Comparison of ENCODE assay signal across 10 cellular contexts in the genomic region with DNA sequence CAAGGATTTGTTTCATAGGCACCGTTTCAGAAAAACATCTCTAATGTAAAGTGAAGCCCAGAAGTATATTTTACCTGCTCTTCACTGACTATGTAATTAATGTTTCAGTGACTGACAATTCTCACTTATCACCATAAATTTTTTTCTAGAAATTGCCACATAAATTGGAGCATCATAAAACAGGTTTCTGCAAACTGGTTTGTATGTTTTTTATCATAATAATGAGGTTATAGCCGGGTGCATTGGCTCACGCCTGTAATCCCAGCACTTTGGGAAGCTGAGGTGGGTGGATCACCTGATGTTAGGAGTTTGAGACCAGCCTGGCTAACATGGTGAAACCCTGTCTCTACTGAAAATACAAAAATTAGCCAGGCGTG. TPM values are rescaled to one million over a fixed set of nuclear protein-coding genes. Genes with fewer than 3 reads are reported as not detected.
DNase-seq lines count a peak whose midpoint lies in the region; ATAC-seq, FAIRE-seq and TF ChIP-seq lines count a peak whose summit lies in the region.
"Had no signal": no experiment of that assay in that cellular context is flagged by ENCODE, and none has a peak within 500 bp of the region (broad histone marks: within the 10 kb centered on the region; RNA-seq: fewer than 3 reads in every experiment).

No MANE protein-coding gene starts in this region.

- DNase-seq in heart left ventricle (no peak), left ventricle myocardium superior (no peak), activated B cell treated with CpG ODN at 0.5 μM for 24 hours (no peak), keratinocyte (ENCODE audit: low read depth, low spot score) (no peak), transverse colon (no peak), ACHN (no peak)
- DNase-seq: BE2C, NCI-H526 treated with DMSO at 0.1 percent for 48 hours had no signal

- H3K79me2 ChIP-seq in keratinocyte (ENCODE audit: control insufficient read depth, insufficient read depth, low read length): no peaks in the 10 kb centered on the region

- H3K4me1 ChIP-seq in heart left ventricle (peaks cover 0 to 68% (median 40%) of the 10 kb centered on the region in 12 donors), keratinocyte (ENCODE audit: control insufficient read depth, extremely low read depth, insufficient read depth, low read length) (peaks cover 67% of the 10 kb centered on the region), transverse colon (peaks cover 17 to 49% (median 35%) of the 10 kb centered on the region in 4 donors)
- H3K4me1 ChIP-seq: BE2C had no signal

- H3K27ac Mint-ChIP-seq in activated B cell treated with CpG ODN at 0.5 μM for 24 hours: peak overlapping the region; percentile 98

- no peak for TF ChIP-seq EP300 in transverse colon (IDR thresholded peaks at IDR 0.05; ENCODE audit: low read depth)

- 74 to 76% (median 75%) methylated on average over 4 of the region's 4 CpGs for WGBS in heart left ventricle, 4 donors
- 64 to 66% methylated on average over 4 of the region's 4 CpGs for WGBS in transverse colon (ENCODE audit: low coverage in 1 of 2), 2 donors

- no peaks in the 10 kb centered on the region for H3K9me3 ChIP-seq in heart left ventricle
- no peaks in the 10 kb centered on the region for H3K9me3 ChIP-seq in keratinocyte (ENCODE audit: control insufficient read depth, low read depth, low read length)
- no peaks in the 10 kb centered on the region for H3K9me3 ChIP-seq in transverse colon
- H3K9me3 ChIP-seq: BE2C had no signal

- peak overlapping the region; percentile 25 for H2AFZ ChIP-seq in keratinocyte (ENCODE audit: control insufficient read depth, low read length)

- dilution Hi-C loops in keratinocyte (cut with MboI; ENCODE audit: extremely low pct_ligation_motif_present, low sequenced_read_pairs): no loop called here

- in situ Hi-C loops in transverse colon (cut with MboI; ENCODE audit: low pct_ligation_motif_present in 1 of 4, low pct_unique_long_range_greater_than_20kb in 1 of 4, low sequenced_read_pairs in 3 of 4) (no loop called here), ACHN (cut with HindIII; ENCODE audit: low pct_ligation_motif_present, low pct_unique_long_range_greater_than_20kb, low sequenced_read_pairs) (loop anchor here (25.0 kb wide), 1 partner anchor 90 kb away; no protein-coding TSS in a partner anchor)

- CTCF ChIA-PET in activated B cell treated with CpG ODN at 0.5 μM for 24 hours (lab: Charles Lee): interaction anchor here (1.0 to 14.1 kb wide), 6 partner anchors 8 to 82 kb away, joined by 3 to 152 read pairs (median 16); no protein-coding TSS in a partner anchor

- H3K4me1 Mint-ChIP-seq in activated B cell treated with CpG ODN at 0.5 μM for 24 hours: peaks cover 100% of the 10 kb centered on the region

- H3K27me3 ChIP-seq in heart left ventricle (no peaks in the 10 kb centered on the region), keratinocyte (ENCODE audit: control insufficient read depth, extremely low read depth, insufficient read depth, low read length) (no peaks in the 10 kb centered on the region), transverse colon (no peaks in the 10 kb centered on the region)
- H3K27me3 ChIP-seq: BE2C had no signal

- H3K36me3 Mint-ChIP-seq in activated B cell treated with CpG ODN at 0.5 μM for 24 hours (ENCODE audit: low read depth): no peaks in the 10 kb centered on the region

- peak overlapping the region; percentile 15 for H3K4me3 Mint-ChIP-seq in activated B cell treated with CpG ODN at 0.5 μM for 24 hours

- no peaks in the 10 kb centered on the region for H3K9me1 ChIP-seq in keratinocyte (ENCODE audit: control insufficient read depth, extremely low read depth, insufficient read depth, low read length)

- no peaks in the 10 kb centered on the region for H3K27me3 Mint-ChIP-seq in activated B cell treated with CpG ODN at 0.5 μM for 24 hours

- TF ChIP-seq CTCF in heart left ventricle (IDR thresholded peaks at IDR 0.05): no peak
- TF ChIP-seq CTCF in activated B cell treated with CpG ODN at 0.5 μM for 24 hours (IDR thresholded peaks at IDR 0.05): no peak
- TF ChIP-seq CTCF in keratinocyte (optimal IDR thresholded peaks at IDR 0.05 in 1 of 3, IDR thresholded peaks at IDR 0.05 in 1 of 3, conservative IDR thresholded peaks at IDR 0.05 in 1 of 3; ENCODE audit: extremely low read depth in 1 of 3, insufficient read depth in 2 of 3, low read length in 3 of 3): no peak
- no peak for TF ChIP-seq CTCF in transverse colon (IDR thresholded peaks at IDR 0.05)

- no peak for TF ChIP-seq POLR2A in heart left ventricle (IDR thresholded peaks at IDR 0.05)
- TF ChIP-seq POLR2A in transverse colon (IDR thresholded peaks at IDR 0.05): no peak

- H3K4me3 ChIP-seq in heart left ventricle (no peak overlapping the region), keratinocyte (ENCODE audit: control insufficient read depth in 2 of 3, extremely low read depth in 1 of 3, insufficient read depth in 2 of 3, low read depth in 1 of 3, low read length in 3 of 3) (no peak overlapping the region), transverse colon (no peak overlapping the region)

- no peaks in the 10 kb centered on the region for H3K36me3 ChIP-seq in heart left ventricle
- no peaks in the 10 kb centered on the region for H3K36me3 ChIP-seq in keratinocyte (ENCODE audit: control insufficient read depth in 2 of 2, extremely low read depth in 1 of 2, insufficient read depth in 2 of 2, low read length in 2 of 2)
- H3K36me3 ChIP-seq in transverse colon: no peaks in the 10 kb centered on the region
- H3K36me3 ChIP-seq: BE2C had no signal

- H3K27ac ChIP-seq in heart left ventricle (peak overlapping the region in 11 of 12 donors; percentile 14 to 87 (median 71)), keratinocyte (ENCODE audit: control insufficient read depth, insufficient read depth, low read length) (peak overlapping the region; percentile 87), transverse colon (peak overlapping the region; percentile 80 to 93 (median 87))

- FAIRE-seq in keratinocyte (lab: Jason Lieb, UNC): no peak

- H3K9ac ChIP-seq in keratinocyte (ENCODE audit: control insufficient read depth, extremely low read depth, insufficient read depth, low read length): peak overlapping the region; percentile 76

- ATAC-seq in heart left ventricle (no peak), left ventricle myocardium superior (no peak), activated B cell treated with CpG ODN at 0.5 μM for 24 hours (ENCODE audit: low read depth) (no peak), GM18873 (IDR thresholded peaks at IDR 0.05; ENCODE audit: low FRiP score, unreplicated experiment) (no peak), HG03342 (IDR thresholded peaks at IDR 0.05; ENCODE audit: unreplicated experiment) (no peak)

- intact Hi-C loops in heart left ventricle (cut with DNase I): loop anchor here in 2 of 10 donors (5.0 kb wide), 1 partner anchor 40 kb away; the partner anchor contains the start of gene SYPL1 (in 2 of the 2)
- intact Hi-C loops in left ventricle myocardium superior (cut with micrococcal nuclease): no loop called here
- intact Hi-C loops in activated B cell treated with CpG ODN at 0.5 μM for 24 hours (cut with micrococcal nuclease): loop anchor here (1.0 to 10.0 kb wide), 3 partner anchors 8 to 1562 kb away; no protein-coding TSS in a partner anchor
- intact Hi-C loops in transverse colon (cut with DNase I; ENCODE audit: low total_unique reads): loop anchor here (5.0 kb wide), 1 partner anchor 40 kb away; the partner anchor contains the start of gene SYPL1

- peak overlapping the region; percentile 78 for H3K4me2 ChIP-seq in keratinocyte (ENCODE audit: control insufficient read depth, extremely low read depth, insufficient read depth, low read depth, low read length)

- no peaks in the 10 kb centered on the region for H3K9me3 Mint-ChIP-seq in activated B cell treated with CpG ODN at 0.5 μM for 24 hours

- POLR2A ChIA-PET in activated B cell treated with CpG ODN at 0.5 μM for 24 hours (lab: Charles Lee): interaction anchor here (1.1 to 12.3 kb wide), 9 partner anchors 13 to 394 kb away, joined by 3 to 402 read pairs (median 11); partner anchors contain the start of gene SYPL1

- no peaks in the 10 kb centered on the region for H4K20me1 ChIP-seq in keratinocyte (ENCODE audit: control insufficient read depth, extremely low read depth, insufficient read depth, low read length)

RNA-seq across cellular contexts. Expression of gene SYPL1, which starts 39.4 kb away (rescaled TPM):
- total RNA-seq in heart left ventricle (10 to 100 TPM; 71.7 to 99.8 (median 78.5) TPM), left ventricle myocardium superior (96.3 TPM), activated B cell treated with CpG ODN at 0.5 μM for 24 hours (109 and 116 TPM in 2 replicates), transverse colon (10 to 100 TPM; 36.7 to 81.8 (median 59.5) TPM)
- polyA plus RNA-seq in heart left ventricle (10 to 100 TPM; 70.6 to 93.4 TPM), keratinocyte (152 to 254 TPM (median 169 TPM) in 3 replicates)
- polyA plus RNA-seq in keratinocyte (2011; ENCODE audit: low read depth): 23.2 TPM
- polyA plus RNA-seq in keratinocyte (2011; cell fraction: cytosol; rRNA removed): 84.0 and 178 TPM in 2 replicates
- 192 and 248 TPM in 2 replicates for polyA plus RNA-seq in keratinocyte (2011; cell fraction: nucleus; rRNA removed)
- polyA plus RNA-seq in keratinocyte (2012; ENCODE audit: low replicate concordance): 104 and 146 TPM in 2 replicates
- polyA minus RNA-seq in keratinocyte: 60.7 to 198 TPM (median 188 TPM) in 3 replicates
- polyA minus RNA-seq in keratinocyte (2011; cell fraction: cytosol; rRNA and poly(A)+ RNA removed): 101 TPM
- polyA minus RNA-seq in keratinocyte (2011; cell fraction: nucleus; rRNA and poly(A)+ RNA removed): 91.1 and 162 TPM in 2 replicates
